Comparison of ENCODE assay signal across 1 cellular context in genomic region chr4:32117696-32118095, GRCh38.
TF ChIP-seq lines count a peak whose summit lies in the region.

No MANE protein-coding gene starts in this region.

TF ChIP-seq in WTC11, 78 proteins besides CTCF, POLR2A, EP300 and RAD21 (continued from another document):
- TF ChIP-seq ZNF532 (CRISPR knock-in tag; IDR thresholded peaks at IDR 0.05; ENCODE audit: borderline replicate concordance) (no peak), HMGA2 (CRISPR knock-in tag; IDR thresholded peaks at IDR 0.05) (no peak), GRHL2 (CRISPR knock-in tag; IDR thresholded peaks at IDR 0.05; ENCODE audit: insufficient replicate concordance, severe bottlenecking) (no peak)
